In genomic region chr21:38440746-38441145, GRCh38 we compare ENCODE assay signal across 12 cellular contexts. TPM values are rescaled to one million over a fixed set of nuclear protein-coding genes. Genes with fewer than 3 reads are reported as not detected.
A peak's percentile ranks its signal among the peaks of the same experiment; 100 is the strongest.
DNase-seq lines count a peak whose midpoint lies in the region; ATAC-seq and TF ChIP-seq lines count a peak whose summit lies in the region.
"Had no signal": no experiment of that assay in that cellular context is flagged by ENCODE, and none has a peak within 500 bp of the region (broad histone marks: within the 10 kb centered on the region; RNA-seq: fewer than 3 reads in every experiment).

No MANE protein-coding gene starts in this region.

- 75 to 79% methylated on average over 5 of the region's 5 CpGs for WGBS in lower leg skin, 2 donors

- TF ChIP-seq EP300 in Ishikawa (IDR thresholded peaks at IDR 0.05; ENCODE audit: borderline replicate concordance), result peak; percentile 73; the same call in 1 of the 2 replicates

- no peak for ATAC-seq in T-cell (replicated peaks in 1 of 4)
- ATAC-seq: left ventricle myocardium superior had no signal

- CTCF ChIA-PET in CD4-positive, alpha-beta memory T cell (lab: Charles Lee; ENCODE audit: partially characterized antibody), result no interaction called here
- CTCF ChIA-PET in T-cell (lab: Charles Lee), result no interaction called here

- no peaks in the 10 kb centered on the region for H3K9me3 ChIP-seq in BLaER1
- H3K9me3 ChIP-seq in CD4-positive, alpha-beta memory T cell (ENCODE audit: control insufficient read depth in 1 of 2, low read length in 2 of 2), result no peaks in the 10 kb centered on the region

- H3K4me1 Mint-ChIP-seq in CD4-positive, alpha-beta memory T cell, result no peaks in the 10 kb centered on the region
- H3K4me1 Mint-ChIP-seq in T-cell, result no peaks in the 10 kb centered on the region

- H3K4me3 ChIP-seq in BLaER1, result peak overlapping the region; percentile 29; the same call in 1 of the 2 replicates
- H3K4me3 ChIP-seq in astrocyte of the spinal cord (ENCODE audit: low read depth, low read length), result no peak overlapping the region
- H3K4me3 ChIP-seq in CD4-positive, alpha-beta memory T cell (ENCODE audit: low read length in 2 of 2), result no peak overlapping the region
- no peak overlapping the region for H3K4me3 ChIP-seq in lower leg skin (ENCODE audit: low read depth, poor library complexity, severe bottlenecking)

- H4K20me1 ChIP-seq in BLaER1, result peaks cover 13% of the 10 kb centered on the region; the same call in 1 of the 2 replicates

- peak overlapping the region; percentile 87 for H3K27ac ChIP-seq in BLaER1
- H3K27ac ChIP-seq in CD4-positive, alpha-beta memory T cell (ENCODE audit: low read depth, low read length), result no peak overlapping the region

- H3K9ac ChIP-seq in BLaER1, result peak overlapping the region; percentile 73

- H3K27me3 Mint-ChIP-seq in CD4-positive, alpha-beta memory T cell, result peaks cover 2 to 10% of the 10 kb centered on the region in 2 donors
- H3K27me3 Mint-ChIP-seq in T-cell, result peaks cover 0 to 9% of the 10 kb centered on the region in 2 donors

- H3K4me2 ChIP-seq in BLaER1, result peak overlapping the region; percentile 76

- H3K4me3 Mint-ChIP-seq in CD4-positive, alpha-beta memory T cell, result no peak overlapping the region
- no peak overlapping the region for H3K4me3 Mint-ChIP-seq in T-cell
- H3K4me3 Mint-ChIP-seq: T-helper 2 cell treated with Interferon-gamma antibody and Interleukin-4, amounts not matched to agents 5 μg/mL and 100 μg/mL, for 36 hours had no signal

- peaks cover 100% of the 10 kb centered on the region for H3K4me1 ChIP-seq in BLaER1
- H3K4me1 ChIP-seq in CD4-positive, alpha-beta memory T cell (ENCODE audit: insufficient read depth, low read length), result no peaks in the 10 kb centered on the region

- intact Hi-C loops in CD4-positive, alpha-beta memory T cell (cut with micrococcal nuclease), result no loop called here
- intact Hi-C loops in lower leg skin (cut with DNase I; ENCODE audit: low total_unique reads), result no loop called here

- H3K36me3 ChIP-seq in BLaER1, result peaks cover 78% of the 10 kb centered on the region
- H3K36me3 ChIP-seq in CD4-positive, alpha-beta memory T cell (ENCODE audit: insufficient read depth, low read length), result no peaks in the 10 kb centered on the region

- no peaks in the 10 kb centered on the region for H3K27me3 ChIP-seq in BLaER1
- H3K27me3 ChIP-seq in CD4-positive, alpha-beta memory T cell (ENCODE audit: insufficient read depth, low read length), result no peaks in the 10 kb centered on the region

- no peak for TF ChIP-seq RAD21 in Ishikawa (IDR thresholded peaks at IDR 0.05; ENCODE audit: low read depth)

- TF ChIP-seq CTCF in astrocyte of the spinal cord (IDR thresholded peaks at IDR 0.05; ENCODE audit: low read depth, low read length) (no peak), lower leg skin (IDR thresholded peaks at IDR 0.05) (no peak)

- peaks cover 0 to 2% (median 0%) of the 10 kb centered on the region in 8 donors for H3K9me3 Mint-ChIP-seq in CD4-positive, alpha-beta memory T cell
- no peaks in the 10 kb centered on the region for H3K9me3 Mint-ChIP-seq in T-cell
- H3K9me3 Mint-ChIP-seq: T-helper 2 cell treated with Interferon-gamma antibody and Interleukin-4, amounts not matched to agents 5 μg/mL and 100 μg/mL, for 36 hours had no signal

- H3K36me3 Mint-ChIP-seq in CD4-positive, alpha-beta memory T cell, result no peaks in the 10 kb centered on the region
- H3K36me3 Mint-ChIP-seq in T-cell, result no peaks in the 10 kb centered on the region

- in situ Hi-C loops in astrocyte of the spinal cord (cut with HindIII; ENCODE audit: low sequenced_read_pairs), result no loop called here

- peak; percentile 91 for DNase-seq in astrocyte of the spinal cord (ENCODE audit: low read depth, low spot score)
- peak; percentile 61 to 95 for DNase-seq in lung microvascular endothelial cell (ENCODE audit: low read depth in 2 of 2)
- DNase-seq in CD4-positive, alpha-beta memory T cell, result no peak
- DNase-seq in T-cell, result no peak
- no peak for DNase-seq in lower leg skin (ENCODE audit: low spot score in 2 of 2)
- no peak for DNase-seq in COLO668 (lab: John Stamatoyannopoulos, UW; ENCODE audit: unreplicated experiment)
- DNase-seq: effector memory CD4-positive, alpha-beta T cell; left ventricle myocardium superior; NCI-H526 treated with DMSO at 0.1 percent for 48 hours had no signal

- POLR2A ChIA-PET in CD4-positive, alpha-beta memory T cell (lab: Charles Lee; ENCODE audit: partially characterized antibody), result no interaction called here
- POLR2A ChIA-PET in T-cell (lab: Charles Lee), result no interaction called here

- TF ChIP-seq POLR2A in lower leg skin (IDR thresholded peaks at IDR 0.05), result no peak

- no peak overlapping the region for H3K27ac Mint-ChIP-seq in CD4-positive, alpha-beta memory T cell
- no peak overlapping the region for H3K27ac Mint-ChIP-seq in T-cell
- H3K27ac Mint-ChIP-seq: T-helper 2 cell treated with Interferon-gamma antibody and Interleukin-4, amounts not matched to agents 5 μg/mL and 100 μg/mL, for 36 hours had no signal

TF ChIP-seq in Ishikawa, 13 proteins besides CTCF, POLR2A, EP300 and RAD21:
- TF ChIP-seq TCF12 (IDR thresholded peaks at IDR 0.05; ENCODE audit: low read depth) (peak; percentile 53; the same call in 1 of the 2 replicates), REST (IDR thresholded peaks at IDR 0.05; ENCODE audit: low read depth) (no peak)

RNA-seq across cellular contexts. Expression of gene ERG, which starts 57.5 kb away (rescaled TPM):
- 39.7 and 50.8 TPM in 2 replicates for total RNA-seq in lung microvascular endothelial cell
- not detected for total RNA-seq in CD4-positive, alpha-beta memory T cell
- polyA plus RNA-seq in CD4-positive, alpha-beta memory T cell, result not detected
- total RNA-seq in T-cell, result 1 to 10 TPM in 2 of 5 donors, under 1 TPM in 2, not detected in 1; 0.54 to 1.5 (median 0.85) TPM
- 10 to 100 TPM in 1 of 4 donors, 1 to 10 TPM in 3; 3.5 to 12.5 (median 6.6) TPM for total RNA-seq in lower leg skin

Comparison
In these comparisons a context has a peak if more than half of its experiments do, and no peak if none do; other contexts are left out.
1. DNase-seq: peak in astrocyte of the spinal cord (single experiment) and lung microvascular endothelial cell (2 of 2); none in CD4-positive, alpha-beta memory T cell (0 of 5), T-cell (0 of 34), lower leg skin (0 of 2) and COLO668 (single experiment).